22 cellular contexts compared by ENCODE assay signal in the genomic region with DNA sequence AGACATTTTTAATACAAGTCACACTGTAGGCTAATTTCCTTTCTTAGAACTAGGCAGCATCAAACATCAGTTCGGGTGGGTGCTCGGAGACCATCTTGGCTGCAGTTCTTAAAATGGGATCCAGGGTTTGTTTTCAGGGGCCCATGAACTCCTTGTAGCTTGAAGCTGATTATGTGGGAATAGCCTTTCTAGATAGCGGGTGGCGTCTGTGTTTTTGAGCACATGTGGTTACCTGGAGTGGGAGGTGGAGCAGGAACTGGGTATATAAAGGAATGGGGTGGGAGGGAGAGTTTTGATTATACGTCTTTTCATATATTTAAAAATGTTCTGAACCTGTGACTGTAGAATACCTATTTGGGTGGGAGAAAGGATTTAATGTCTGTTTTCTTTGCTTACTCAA. TPM values are rescaled to one million over a fixed set of nuclear protein-coding genes. Genes with fewer than 3 reads are reported as not detected.
"Had no signal": no experiment of that assay in that cellular context is flagged by ENCODE, and none has a peak within 500 bp of the region (broad histone marks: within the 10 kb centered on the region; RNA-seq: fewer than 3 reads in every experiment).

No MANE protein-coding gene starts in this region.

- DNase-seq: activated CD4-positive, alpha-beta T cell treated with anti-CD3 and anti-CD28 coated beads for 4 hours; activated CD8-positive, alpha-beta memory T cell treated with anti-CD3 and anti-CD28 coated beads, Interleukin-2, amount 10 ng/mL, durations not matched to agents 7 days and 5 days; activated naive CD4-positive, alpha-beta T cell treated with anti-CD3 and anti-CD28 coated beads, Interleukin-2, amount 50 U/mL, for 16 hours; activated naive CD8-positive, alpha-beta T cell treated with anti-CD3 and anti-CD28 coated beads, Interleukin-2, amount 50 U/mL, for 24 hours; amniotic stem cell; KG1; NCI-H1048; NCI-H146; NCI-H187 treated with DMSO at 0.1 percent for 48 hours; NCI-H2081 treated with DMSO at 0.1 percent for 48 hours; NCI-H446; NCI-H524; PC-3; SHP77 treated with DMSO at 0.1 percent for 48 hours; T-cell had no signal

- H3K27me3 Mint-ChIP-seq: activated CD8-positive, alpha-beta memory T cell treated with anti-CD3 and anti-CD28 coated beads, Interleukin-2, amount 10 ng/mL, durations not matched to agents 7 days and 5 days; activated naive CD8-positive, alpha-beta T cell treated with anti-CD3 and anti-CD28 coated beads, Interleukin-2, amount 50 U/mL, for 24 hours; brain; IgD-negative memory B cell; T-cell had no signal

- H3K9me3 Mint-ChIP-seq: activated naive CD8-positive, alpha-beta T cell treated with anti-CD3 and anti-CD28 coated beads, Interleukin-2, amount 50 U/mL, for 24 hours; brain; IgD-negative memory B cell; T-cell had no signal

- ATAC-seq: activated CD8-positive, alpha-beta memory T cell treated with anti-CD3 and anti-CD28 coated beads, Interleukin-2, amount 10 ng/mL, durations not matched to agents 7 days and 5 days; activated naive CD8-positive, alpha-beta T cell treated with anti-CD3 and anti-CD28 coated beads, Interleukin-2, amount 50 U/mL, for 24 hours; PC-3; T-cell had no signal

- H3K27ac Mint-ChIP-seq: activated CD8-positive, alpha-beta memory T cell treated with anti-CD3 and anti-CD28 coated beads, Interleukin-2, amount 10 ng/mL, durations not matched to agents 7 days and 5 days; activated naive CD8-positive, alpha-beta T cell treated with anti-CD3 and anti-CD28 coated beads, Interleukin-2, amount 50 U/mL, for 24 hours; T-cell had no signal

- H3K4me3 Mint-ChIP-seq: activated CD8-positive, alpha-beta memory T cell treated with anti-CD3 and anti-CD28 coated beads, Interleukin-2, amount 10 ng/mL, durations not matched to agents 7 days and 5 days; activated naive CD8-positive, alpha-beta T cell treated with anti-CD3 and anti-CD28 coated beads, Interleukin-2, amount 50 U/mL, for 24 hours; brain; IgD-negative memory B cell; T-cell had no signal

- H3K4me1 Mint-ChIP-seq: activated CD8-positive, alpha-beta memory T cell treated with anti-CD3 and anti-CD28 coated beads, Interleukin-2, amount 10 ng/mL, durations not matched to agents 7 days and 5 days; activated naive CD8-positive, alpha-beta T cell treated with anti-CD3 and anti-CD28 coated beads, Interleukin-2, amount 50 U/mL, for 24 hours; brain had no signal

RNA-seq across cellular contexts. Expression of gene APOC2, which starts 22.3 kb away (rescaled TPM):
- total RNA-seq: activated CD8-positive, alpha-beta memory T cell treated with anti-CD3 and anti-CD28 coated beads, Interleukin-2, amount 10 ng/mL, durations not matched to agents 7 days and 5 days; astrocyte; LHCN-M2; M059J; PC-3; T-helper 2 cell treated with Interferon-gamma antibody and Interleukin-4, amounts not matched to agents 100 ng/mL and 5 ng/mL, for 36 hours had no signal

RNA-seq across cellular contexts. Expression of gene APOC4, which starts 26.1 kb away (rescaled TPM):
- total RNA-seq: activated CD8-positive, alpha-beta memory T cell treated with anti-CD3 and anti-CD28 coated beads, Interleukin-2, amount 10 ng/mL, durations not matched to agents 7 days and 5 days; astrocyte; LHCN-M2; M059J; PC-3; SK-MEL-5; T-cell; T-helper 2 cell treated with Interferon-gamma antibody and Interleukin-4, amounts not matched to agents 100 ng/mL and 5 ng/mL, for 36 hours had no signal

RNA-seq across cellular contexts. Expression of gene APOC1, which starts 53.7 kb away (rescaled TPM):
- total RNA-seq: T-helper 2 cell treated with Interferon-gamma antibody and Interleukin-4, amounts not matched to agents 100 ng/mL and 5 ng/mL, for 36 hours had no signal
